Comparison of ENCODE assay signal across 1 cellular context in genomic region chr19:16447015-16447384, GRCh38.
TF ChIP-seq lines count a peak whose summit lies in the region.

No MANE protein-coding gene starts in this region.

TF ChIP-seq in K562, 482 proteins besides CTCF, POLR2A, EP300 and RAD21 (continued from another document and continues in another):
- TF ChIP-seq IRF9 (tag; IDR thresholded peaks at IDR 0.05) (peak; percentile 63), SRF (CRISPR knock-in tag; IDR thresholded peaks at IDR 0.05) (0 out of 4 replicates have a peak, but pooled peaks of 1 of the 2 experiments have one; percentile 33), CEBPG (CRISPR knock-in tag; IDR thresholded peaks at IDR 0.05) (peak; percentile 92), CEBPG (tag; conservative IDR thresholded peaks at IDR 0.05 in 1 of 2, IDR thresholded peaks at IDR 0.05 in 1 of 2) (peak; percentile 88 to 97), ELF4 (CRISPR knock-in tag; IDR thresholded peaks at IDR 0.05) (no peak), ZNF395 (CRISPR knock-in tag; IDR thresholded peaks at IDR 0.05) (0 out of 2 replicates have a peak, but pooled peaks have one; percentile 54), RREB1 (CRISPR knock-in tag; IDR thresholded peaks at IDR 0.05) (no peak), RNF2 (IDR thresholded peaks at IDR 0.05) (peak; percentile 77; the same call in 1 of the 2 replicates), ETS1 (conservative IDR thresholded peaks at IDR 0.05; ENCODE audit: control insufficient read depth, low read depth, low read length) (no peak), ZFX (CRISPR knock-in tag; IDR thresholded peaks at IDR 0.05) (peak; percentile 17), HDAC1 (IDR thresholded peaks at IDR 0.05) (peak in 1 of 2 experiments; percentile 14; a peak in 1 of 4 replicates), FOXP1 (CRISPR knock-in tag; IDR thresholded peaks at IDR 0.05) (0 out of 2 replicates have a peak, but pooled peaks have one; percentile 71), USF2 (CRISPR knock-in tag; IDR thresholded peaks at IDR 0.05) (no peak), NR2C2 (CRISPR knock-in tag; IDR thresholded peaks at IDR 0.05) (no peak), NR2C2 (tag; IDR thresholded peaks at IDR 0.05) (peak; percentile 37; the same call in 1 of the 2 replicates), MAFK (IDR thresholded peaks at IDR 0.05; ENCODE audit: low read length) (no peak), MITF (IDR thresholded peaks at IDR 0.05) (peak; percentile 70; the same call in 1 of the 2 replicates), PRDM10 (IDR thresholded peaks at IDR 0.05; ENCODE audit: partially characterized antibody) (peak; percentile 37), ZFP91 (CRISPR knock-in tag; IDR thresholded peaks at IDR 0.05) (no peak), ZNF592 (IDR thresholded peaks at IDR 0.05) (peak; percentile 68; the same call in 1 of the 2 replicates), ZBTB11 (CRISPR knock-in tag; IDR thresholded peaks at IDR 0.05) (0 out of 6 replicates have a peak, but pooled peaks of 1 of the 3 experiments have one; percentile 23), ZNF23 (CRISPR knock-in tag; IDR thresholded peaks at IDR 0.05) (no peak), ZKSCAN1 (IDR thresholded peaks at IDR 0.05; ENCODE audit: low read depth, low read length) (no peak), MAZ (CRISPR knock-in tag; conservative IDR thresholded peaks at IDR 0.05 in 1 of 2, IDR thresholded peaks at IDR 0.05 in 1 of 2) (peak; percentile 52 to 78; a peak in 3 of 4 replicates), ZNF436 (CRISPR knock-in tag; IDR thresholded peaks at IDR 0.05) (no peak), CAMTA2 (CRISPR knock-in tag; conservative IDR thresholded peaks at IDR 0.05) (no peak)
